Comparison of ENCODE assay signal across 9 cellular contexts in the genomic region with DNA sequence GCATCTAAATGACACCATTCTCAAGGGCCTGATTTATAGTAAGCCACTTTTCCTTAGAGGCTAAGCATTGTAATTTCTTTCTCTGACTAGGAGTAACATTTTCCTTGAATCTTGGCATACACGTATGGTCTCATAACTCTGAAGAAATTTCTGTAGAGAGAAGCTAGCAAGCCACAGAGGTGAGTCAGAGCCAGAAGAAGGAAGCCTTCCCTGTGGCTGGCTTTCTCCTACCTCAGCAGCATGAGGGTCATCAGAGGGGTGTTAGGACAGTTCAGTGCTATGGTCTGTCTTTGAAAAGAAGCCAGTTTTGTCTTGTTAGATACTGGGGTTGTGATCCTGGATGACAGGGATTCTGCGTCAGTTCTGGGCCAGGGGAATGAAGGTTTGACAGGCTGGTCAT. TPM values are rescaled to one million over a fixed set of nuclear protein-coding genes. Genes with fewer than 3 reads are reported as not detected.
A peak's percentile ranks its signal among the peaks of the same experiment; 100 is the strongest.
DNase-seq lines count a peak whose midpoint lies in the region; ATAC-seq and TF ChIP-seq lines count a peak whose summit lies in the region.
"Had no signal": no experiment of that assay in that cellular context is flagged by ENCODE, and none has a peak within 500 bp of the region (broad histone marks: within the 10 kb centered on the region; RNA-seq: fewer than 3 reads in every experiment).

No MANE protein-coding gene starts in this region.

- H3K27me3 Mint-ChIP-seq in activated T-helper 17 cell treated with anti-CD3 and anti-CD28 coated beads, Interleukin-2, amount 50 U/mL, for 72 hours = no peaks in the 10 kb centered on the region
- peaks cover 7 to 32% (median 18%) of the 10 kb centered on the region in 3 donors for H3K27me3 Mint-ChIP-seq in immature natural killer cell (ENCODE audit: low read depth in 3 of 3)

- H3K27ac ChIP-seq in suprapubic skin = no peak overlapping the region

- H3K9me3 ChIP-seq in suprapubic skin = no peaks in the 10 kb centered on the region
- H3K9me3 ChIP-seq: mucosa of descending colon had no signal

- H3K4me3 ChIP-seq in suprapubic skin = no peak overlapping the region
- H3K4me3 ChIP-seq: mucosa of descending colon had no signal

- no peak for TF ChIP-seq CTCF in suprapubic skin (IDR thresholded peaks at IDR 0.05)

- DNase-seq in stimulated activated CD4-positive, alpha-beta T cell treated with anti-CD3 and anti-CD28 coated beads, Interleukin-4, amount 100 ng/mL, for 24 hours = peak; percentile 9
- DNase-seq in stimulated activated CD4-positive, alpha-beta T cell treated with anti-CD3 and anti-CD28 coated beads, Interleukin-4, amount 100 ng/mL, for 4 hours = no peak
- DNase-seq in immature natural killer cell = no peak
- no peak for DNase-seq in DMS79 treated with DMSO at 0.1 percent for 48 hours (lab: John Stamatoyannopoulos, UW)
- DNase-seq in effector CD8-positive, alpha-beta T cell (lab: John Stamatoyannopoulos, UW) = no peak
- no peak for DNase-seq in suprapubic skin (ENCODE audit: low spot score in 2 of 2)
- DNase-seq: mucosa of descending colon had no signal

- H3K36me3 ChIP-seq in suprapubic skin = no peaks in the 10 kb centered on the region

- 74% methylated on average over 2 of the region's 2 CpGs for WGBS in suprapubic skin

- peak overlapping the region; percentile 62 for H3K27ac Mint-ChIP-seq in activated T-helper 17 cell treated with anti-CD3 and anti-CD28 coated beads, Interleukin-2, amount 50 U/mL, for 72 hours
- no peak overlapping the region for H3K27ac Mint-ChIP-seq in immature natural killer cell

- no peaks in the 10 kb centered on the region for H3K36me3 Mint-ChIP-seq in activated T-helper 17 cell treated with anti-CD3 and anti-CD28 coated beads, Interleukin-2, amount 50 U/mL, for 72 hours (ENCODE audit: low read depth)
- H3K36me3 Mint-ChIP-seq in immature natural killer cell = peaks cover 0 to 16% (median 8%) of the 10 kb centered on the region in 3 donors

- TF ChIP-seq POLR2A in suprapubic skin (IDR thresholded peaks at IDR 0.05) = no peak

- peaks cover 63% of the 10 kb centered on the region for H3K4me1 ChIP-seq in suprapubic skin

- H3K27me3 ChIP-seq in suprapubic skin = no peaks in the 10 kb centered on the region

- no peaks in the 10 kb centered on the region for H3K9me3 Mint-ChIP-seq in activated T-helper 17 cell treated with anti-CD3 and anti-CD28 coated beads, Interleukin-2, amount 50 U/mL, for 72 hours
- no peaks in the 10 kb centered on the region for H3K9me3 Mint-ChIP-seq in immature natural killer cell

- peak; percentile 50 for ATAC-seq in activated T-helper 17 cell treated with anti-CD3 and anti-CD28 coated beads, Interleukin-2, amount 50 U/mL, for 72 hours (replicated peaks)
- no peak for ATAC-seq in GM21528 (IDR thresholded peaks at IDR 0.05; ENCODE audit: low FRiP score, unreplicated experiment)
- ATAC-seq: mucosa of descending colon had no signal

- TF ChIP-seq EP300 in suprapubic skin (IDR thresholded peaks at IDR 0.05) = no peak

- H3K4me1 Mint-ChIP-seq in activated T-helper 17 cell treated with anti-CD3 and anti-CD28 coated beads, Interleukin-2, amount 50 U/mL, for 72 hours = peaks cover 55% of the 10 kb centered on the region
- H3K4me1 Mint-ChIP-seq in immature natural killer cell = peaks cover 78 to 83% of the 10 kb centered on the region in 2 donors

- peak overlapping the region; percentile 53 for H3K4me3 Mint-ChIP-seq in activated T-helper 17 cell treated with anti-CD3 and anti-CD28 coated beads, Interleukin-2, amount 50 U/mL, for 72 hours
- peak overlapping the region in 4 of 5 donors; percentile 14 to 70 (median 38) for H3K4me3 Mint-ChIP-seq in immature natural killer cell

RNA-seq across cellular contexts. Expression of gene SNX30, which starts 3.2 kb away (rescaled TPM):
- total RNA-seq in activated T-helper 17 cell treated with anti-CD3 and anti-CD28 coated beads, Interleukin-2, amount 50 U/mL, for 72 hours = 1 to 10 TPM; 3.5 to 7.2 TPM
- 1 to 10 TPM; 1.1 to 3.1 (median 2.1) TPM for polyA plus RNA-seq in immature natural killer cell
- total RNA-seq in suprapubic skin = 10 to 100 TPM; 12.8 to 16.1 (median 14.4) TPM

RNA-seq across cellular contexts. Expression of gene INIP, which starts 35.8 kb away (rescaled TPM):
- 10 to 100 TPM; 30.7 to 34.6 TPM for total RNA-seq in activated T-helper 17 cell treated with anti-CD3 and anti-CD28 coated beads, Interleukin-2, amount 50 U/mL, for 72 hours
- polyA plus RNA-seq in immature natural killer cell = 10 to 100 TPM; 27.9 to 39.6 (median 34.3) TPM
- 10 to 100 TPM in 3 of 4 donors, 1 to 10 TPM in 1; 9.0 to 14.9 (median 14.2) TPM for total RNA-seq in suprapubic skin
